ENCODE assay signal across 8 cellular contexts in genomic region chr1:83488077-83488476, GRCh38.
DNase-seq lines count a peak whose midpoint lies in the region; ATAC-seq lines count a peak whose summit lies in the region.
"Not testable (repeated sequence)": the region's sequence is repeated elsewhere in the genome, so short reads cannot be mapped to it uniquely, and the experiment has no call there.

No MANE protein-coding gene starts in this region.

- not testable (repeated sequence) for H3K9me3 Mint-ChIP-seq in activated T-cell treated with anti-CD3 and anti-CD28 coated beads, Interleukin-2, amount 50 U/mL, for 24 hours
- peaks cover 12% of the 10 kb centered on the region for H3K9me3 Mint-ChIP-seq in stimulated activated naive CD8-positive, alpha-beta T cell treated with anti-CD3 and anti-CD28 coated beads, Interleukin-15, Interleukin-2, amounts not matched to agents 100 ng/mL and 50 ng/mL, for 24 hours

- intact Hi-C loops in Right ventricle myocardium inferior (cut with DNase I), result not testable (repeated sequence)

- H3K27ac Mint-ChIP-seq in activated T-cell treated with anti-CD3 and anti-CD28 coated beads, Interleukin-2, amount 50 U/mL, for 24 hours, result peak overlapping the region; percentile 86
- peak overlapping the region; percentile 81 for H3K27ac Mint-ChIP-seq in stimulated activated naive CD8-positive, alpha-beta T cell treated with anti-CD3 and anti-CD28 coated beads, Interleukin-15, Interleukin-2, amounts not matched to agents 100 ng/mL and 50 ng/mL, for 24 hours

- H3K36me3 Mint-ChIP-seq in activated T-cell treated with anti-CD3 and anti-CD28 coated beads, Interleukin-2, amount 50 U/mL, for 24 hours (ENCODE audit: low read depth); stimulated activated naive CD8-positive, alpha-beta T cell treated with anti-CD3 and anti-CD28 coated beads, Interleukin-15, Interleukin-2, amounts not matched to agents 100 ng/mL and 50 ng/mL, for 24 hours (ENCODE audit: low read depth): not testable (repeated sequence)

- H3K4me3 Mint-ChIP-seq in activated T-cell treated with anti-CD3 and anti-CD28 coated beads, Interleukin-2, amount 50 U/mL, for 24 hours, result not testable (repeated sequence)
- peak overlapping the region; percentile 1 for H3K4me3 Mint-ChIP-seq in stimulated activated naive CD8-positive, alpha-beta T cell treated with anti-CD3 and anti-CD28 coated beads, Interleukin-15, Interleukin-2, amounts not matched to agents 100 ng/mL and 50 ng/mL, for 24 hours

- DNase-seq in activated T-cell treated with anti-CD3 and anti-CD28 coated beads, Interleukin-2, amount 50 U/mL, for 24 hours; Right ventricle myocardium inferior (ENCODE audit: missing footprints): not testable (repeated sequence)

- H3K27me3 Mint-ChIP-seq in activated T-cell treated with anti-CD3 and anti-CD28 coated beads, Interleukin-2, amount 50 U/mL, for 24 hours; stimulated activated naive CD8-positive, alpha-beta T cell treated with anti-CD3 and anti-CD28 coated beads, Interleukin-15, Interleukin-2, amounts not matched to agents 100 ng/mL and 50 ng/mL, for 24 hours: not testable (repeated sequence)

- H3K4me1 Mint-ChIP-seq in activated T-cell treated with anti-CD3 and anti-CD28 coated beads, Interleukin-2, amount 50 U/mL, for 24 hours (ENCODE audit: low read depth), result peaks cover 36% of the 10 kb centered on the region
- H3K4me1 Mint-ChIP-seq in stimulated activated naive CD8-positive, alpha-beta T cell treated with anti-CD3 and anti-CD28 coated beads, Interleukin-15, Interleukin-2, amounts not matched to agents 100 ng/mL and 50 ng/mL, for 24 hours (ENCODE audit: low read depth), result peaks cover 45% of the 10 kb centered on the region

- peak; percentile 78 for ATAC-seq in GM18519 (IDR thresholded peaks at IDR 0.05; ENCODE audit: low FRiP score, unreplicated experiment)
- peak; percentile 78 for ATAC-seq in GM19438 (IDR thresholded peaks at IDR 0.05; ENCODE audit: low read depth, unreplicated experiment)
- ATAC-seq in GM21825 (IDR thresholded peaks at IDR 0.05; ENCODE audit: unreplicated experiment), result peak; percentile 89
- peak; percentile 85 for ATAC-seq in HG03045 (IDR thresholded peaks at IDR 0.05; ENCODE audit: unreplicated experiment)
- peak; percentile 85 for ATAC-seq in HG03469 (IDR thresholded peaks at IDR 0.05; ENCODE audit: unreplicated experiment)
- peak; percentile 71 for ATAC-seq in Right ventricle myocardium inferior
